8 cellular contexts compared by ENCODE assay signal in genomic region chr2:20052872-20053281, GRCh38. TPM values are rescaled to one million over a fixed set of nuclear protein-coding genes. Genes with fewer than 3 reads are reported as not detected.
DNase-seq lines count a peak whose midpoint lies in the region; ATAC-seq and TF ChIP-seq lines count a peak whose summit lies in the region.

No MANE protein-coding gene starts in this region.

- H3K36me3 ChIP-seq in BE2C = no peaks in the 10 kb centered on the region
- H3K36me3 ChIP-seq in fibroblast of lung (ENCODE audit: control insufficient read depth, insufficient read depth, low read length) = no peaks in the 10 kb centered on the region
- no peaks in the 10 kb centered on the region for H3K36me3 ChIP-seq in parathyroid adenoma (ENCODE audit: control insufficient read depth, insufficient read depth, low read length)

- H3K9ac ChIP-seq in fibroblast of lung (ENCODE audit: insufficient read depth, low read length) (peak overlapping the region; percentile 99), parathyroid adenoma (no peak overlapping the region)

- H2AFZ ChIP-seq in fibroblast of lung (ENCODE audit: low read length) (peak overlapping the region; percentile 8), parathyroid adenoma (peak overlapping the region; percentile 91)

- H4K20me1 ChIP-seq in fibroblast of lung (ENCODE audit: control insufficient read depth, extremely low read depth, insufficient read depth, low read length) = no peaks in the 10 kb centered on the region

- TF ChIP-seq CTCF in BE2C (IDR thresholded peaks at IDR 0.05; ENCODE audit: low read depth, low read length) (no peak), fibroblast of lung (conservative IDR thresholded peaks at IDR 0.05 in 1 of 2, IDR thresholded peaks at IDR 0.05 in 1 of 2; ENCODE audit: low read depth in 1 of 2, low read length in 2 of 2) (no peak), parathyroid adenoma (IDR thresholded peaks at IDR 0.05) (no peak)

- ATAC-seq in HG02759 (IDR thresholded peaks at IDR 0.05; ENCODE audit: unreplicated experiment) (no peak), GM19455 (IDR thresholded peaks at IDR 0.05; ENCODE audit: unreplicated experiment) (no peak)

- H3K27me3 ChIP-seq in BE2C (no peaks in the 10 kb centered on the region), fibroblast of lung (ENCODE audit: control insufficient read depth, insufficient read depth, low read length) (no peaks in the 10 kb centered on the region), parathyroid adenoma (ENCODE audit: control insufficient read depth, insufficient read depth, low read length) (no peaks in the 10 kb centered on the region)

- H3K4me3 ChIP-seq in BE2C (ENCODE audit: low read depth, low read length) = peak overlapping the region; percentile 94
- peak overlapping the region; percentile 65 for H3K4me3 ChIP-seq in Jurkat, Clone E6-1 (ENCODE audit: low read length)
- H3K4me3 ChIP-seq in fibroblast of lung (replicated peaks in 1 of 4; ENCODE audit: control extremely low read depth in 1 of 4, insufficient read depth in 1 of 4, low read depth in 3 of 4, low read length in 4 of 4) = peak overlapping the region; percentile 91 to 96 (median 95)
- peak overlapping the region; percentile 69 for H3K4me3 ChIP-seq in parathyroid adenoma (ENCODE audit: low read depth, low read length)

- H3K4me1 ChIP-seq in BE2C = no peaks in the 10 kb centered on the region
- H3K4me1 ChIP-seq in fibroblast of lung (ENCODE audit: control insufficient read depth, extremely low read depth, insufficient read depth, low read length) = peaks cover 3% of the 10 kb centered on the region
- peaks cover 19% of the 10 kb centered on the region for H3K4me1 ChIP-seq in parathyroid adenoma

- H3K4me2 ChIP-seq in fibroblast of lung (ENCODE audit: extremely low read depth, insufficient read depth, low read length) (peak overlapping the region; percentile 99), parathyroid adenoma (ENCODE audit: low read length) (peak overlapping the region; percentile 83)

- no peaks in the 10 kb centered on the region for H3K9me3 ChIP-seq in BE2C
- H3K9me3 ChIP-seq in fibroblast of lung (ENCODE audit: control insufficient read depth, insufficient read depth, low read depth, low read length) = no peaks in the 10 kb centered on the region
- H3K9me3 ChIP-seq in parathyroid adenoma (ENCODE audit: control insufficient read depth, low read length) = no peaks in the 10 kb centered on the region

- H3K79me2 ChIP-seq in fibroblast of lung (ENCODE audit: control insufficient read depth, insufficient read depth, low read length) (peaks cover 35% of the 10 kb centered on the region), parathyroid adenoma (peaks cover 29% of the 10 kb centered on the region)

- DNase-seq in BE2C = peak; percentile 40
- DNase-seq in Jurkat, Clone E6-1 (ENCODE audit: low read depth, low spot score) = no peak
- peak; percentile 90 for DNase-seq in RKO (ENCODE audit: low spot score)
- DNase-seq in fibroblast of lung (ENCODE audit: low read depth in 2 of 2) = peak; percentile 85 to 92
- DNase-seq in activated naive CD4-positive, alpha-beta T cell treated with Interleukin-2 at 50 U/mL for 16 hours = no peak

- H3K27ac ChIP-seq in fibroblast of lung (ENCODE audit: insufficient read depth, low read length) (peak overlapping the region; percentile 99), parathyroid adenoma (peak overlapping the region; percentile 98)

RNA-seq across cellular contexts. Expression of gene LAPTM4A, which starts 1.4 kb away (rescaled TPM):
- polyA plus RNA-seq in BE2C (2012; ENCODE audit: insufficient read depth, insufficient read length, low read depth) = 148 TPM
- 42.2 TPM for polyA plus RNA-seq in Jurkat, Clone E6-1 (2012; ENCODE audit: insufficient read depth, insufficient read length)
- 155 and 193 TPM in 2 replicates for total RNA-seq in fibroblast of lung
- polyA plus RNA-seq in fibroblast of lung = 634 and 1,101 TPM in 2 replicates
- polyA plus RNA-seq in fibroblast of lung (2012) = 303 and 486 TPM in 2 replicates
- polyA minus RNA-seq in fibroblast of lung (ENCODE audit: low replicate concordance) = 73.7 and 98.5 TPM in 2 replicates

RNA-seq across cellular contexts. Expression of gene MATN3, which starts 40.4 kb away (rescaled TPM):
- polyA plus RNA-seq in BE2C (2012; ENCODE audit: insufficient read depth, insufficient read length, low read depth) = 0.17 TPM
- polyA plus RNA-seq in Jurkat, Clone E6-1 (2012; ENCODE audit: insufficient read depth, insufficient read length) = not detected
- 0.51 and 2.3 TPM in 2 replicates for total RNA-seq in fibroblast of lung
- 4.5 and 6.9 TPM in 2 replicates for polyA plus RNA-seq in fibroblast of lung
- polyA plus RNA-seq in fibroblast of lung (2012) = 3.6 and 5.5 TPM in 2 replicates
- 1.8 and 2.6 TPM in 2 replicates for polyA minus RNA-seq in fibroblast of lung (ENCODE audit: low replicate concordance)

Comparison
In these comparisons a context has a peak if more than half of its experiments do, and no peak if none do; other contexts are left out.
1. DNase-seq: peak in BE2C (single experiment), RKO (single experiment) and fibroblast of lung (2 of 2); none in Jurkat, Clone E6-1 (single experiment) and activated naive CD4-positive, alpha-beta T cell treated with Interleukin-2 at 50 U/mL for 16 hours (single experiment).
2. Peak in every context shown above with its lines, with median percentiles within 50 percentile points of each other: H3K4me3 ChIP-seq.